In genomic region chr10:15043674-15044073, GRCh38 we compare ENCODE assay signal across 17 cellular contexts. TPM values are rescaled to one million over a fixed set of nuclear protein-coding genes. Genes with fewer than 3 reads are reported as not detected.
A peak's percentile ranks its signal among the peaks of the same experiment; 100 is the strongest.
DNase-seq lines count a peak whose midpoint lies in the region; ATAC-seq, FAIRE-seq and TF ChIP-seq lines count a peak whose summit lies in the region.
"Had no signal": no experiment of that assay in that cellular context is flagged by ENCODE, and none has a peak within 500 bp of the region (broad histone marks: within the 10 kb centered on the region; RNA-seq: fewer than 3 reads in every experiment).

Gene OLAH, plus strand, starts transcription at chr10:15043943. Its CDS starts 3,346 bp downstream, at chr10:15047289.

- no peak for TF ChIP-seq EP300 in upper lobe of left lung (IDR thresholded peaks at IDR 0.05)

- H3K4me3 ChIP-seq in NB4 (ENCODE audit: low read depth, low read length) (no peak within 1 kb of the TSS), astrocyte of the spinal cord (ENCODE audit: low read depth, low read length) (peak within 1 kb of the TSS; percentile 20), upper lobe of left lung (no peak within 1 kb of the TSS)
- H3K4me3 ChIP-seq: mucosa of descending colon, smooth muscle cell had no signal

- peaks cover 2% of the 10 kb centered on the region for H3K9me3 Mint-ChIP-seq in activated CD8-positive, alpha-beta memory T cell treated with anti-CD3 and anti-CD28 coated beads, Interleukin-2, amount 10 ng/mL, durations not matched to agents 7 days and 5 days (ENCODE audit: low read depth)
- peaks cover 4% of the 10 kb centered on the region for H3K9me3 Mint-ChIP-seq in mesothelial cell of epicardium

- H3K9me3 ChIP-seq in upper lobe of left lung: no peaks in the 10 kb centered on the region
- H3K9me3 ChIP-seq: mucosa of descending colon had no signal

- no peaks in the 10 kb centered on the region for H3K36me3 ChIP-seq in upper lobe of left lung

- CTCF ChIA-PET in activated CD8-positive, alpha-beta memory T cell treated with anti-CD3 and anti-CD28 coated beads, Interleukin-2, amount 10 ng/mL, durations not matched to agents 7 days and 5 days (lab: Charles Lee): interaction anchor here (0.6 kb wide), 1 partner anchor 38 kb away, joined by 3 read pairs; no protein-coding TSS in a partner anchor

- TF ChIP-seq POLR2A in NB4 (IDR thresholded peaks at IDR 0.05; ENCODE audit: extremely low read depth, insufficient read length) (no peak), upper lobe of left lung (IDR thresholded peaks at IDR 0.05) (no peak), GM12892 (IDR thresholded peaks at IDR 0.05; ENCODE audit: low read depth, low read length) (no peak)

- H3K27me3 ChIP-seq in upper lobe of left lung: no peaks in the 10 kb centered on the region

- ATAC-seq in activated CD8-positive, alpha-beta memory T cell treated with anti-CD3 and anti-CD28 coated beads, Interleukin-2, amount 10 ng/mL, durations not matched to agents 7 days and 5 days: peak; percentile 23
- ATAC-seq in upper lobe of left lung (ENCODE audit: low FRiP score in 2 of 2) (no peak), GM18870 (IDR thresholded peaks at IDR 0.05; ENCODE audit: unreplicated experiment) (no peak)
- ATAC-seq: mucosa of descending colon had no signal

- H3K27me3 Mint-ChIP-seq in activated CD8-positive, alpha-beta memory T cell treated with anti-CD3 and anti-CD28 coated beads, Interleukin-2, amount 10 ng/mL, durations not matched to agents 7 days and 5 days: no peaks in the 10 kb centered on the region
- H3K27me3 Mint-ChIP-seq in mesothelial cell of epicardium (ENCODE audit: low read depth): no peaks in the 10 kb centered on the region

- DNase-seq in activated CD8-positive, alpha-beta memory T cell treated with anti-CD3 and anti-CD28 coated beads, Interleukin-2, amount 10 ng/mL, durations not matched to agents 7 days and 5 days: no peak
- no peak for DNase-seq in activated CD8-positive, alpha-beta memory T cell treated with anti-CD3 and anti-CD28 coated beads, Interleukin-2, amount 50 U/mL, for 48 hours
- DNase-seq in NB4 (ENCODE audit: low read depth) (peak; percentile 14), astrocyte of the spinal cord (ENCODE audit: low read depth, low spot score) (peak; percentile 40), mesothelial cell of epicardium (ENCODE audit: low spot score in 2 of 2, unreplicated experiment in 2 of 2) (no peak), upper lobe of left lung (no peak), GM12892 (ENCODE audit: insufficient read length) (no peak)
- DNase-seq: activated CD4-positive, CD25-positive, alpha-beta regulatory T cell treated with anti-CD3 and anti-CD28 coated beads, Interleukin-2, amount 50 U/mL, for 72 hours; activated effector memory CD4-positive, alpha-beta T cell treated with Interleukin-2 at 50 U/mL for 16 hours; caudate nucleus; H9; mucosa of descending colon; NCI-H1436 treated with DMSO at 0.1 percent for 48 hours had no signal

- H3K4me1 ChIP-seq in upper lobe of left lung: peaks cover 0 to 6% (median 3%) of the 10 kb centered on the region in 4 donors

- H3K36me3 Mint-ChIP-seq in activated CD8-positive, alpha-beta memory T cell treated with anti-CD3 and anti-CD28 coated beads, Interleukin-2, amount 10 ng/mL, durations not matched to agents 7 days and 5 days: peaks cover 2% of the 10 kb centered on the region
- H3K36me3 Mint-ChIP-seq in mesothelial cell of epicardium: no peaks in the 10 kb centered on the region

- no peak for FAIRE-seq in GM12892 (lab: Jason Lieb, UNC)

- no peak for TF ChIP-seq CTCF in NB4 (IDR thresholded peaks at IDR 0.05; ENCODE audit: low read depth, low read length)
- TF ChIP-seq CTCF in astrocyte of the spinal cord (IDR thresholded peaks at IDR 0.05; ENCODE audit: low read depth, low read length): no peak
- no peak for TF ChIP-seq CTCF in mesothelial cell of epicardium (IDR thresholded peaks at IDR 0.05; ENCODE audit: unreplicated experiment)
- TF ChIP-seq CTCF in upper lobe of left lung (IDR thresholded peaks at IDR 0.05): no peak

- peaks cover 23% of the 10 kb centered on the region for H3K4me1 Mint-ChIP-seq in activated CD8-positive, alpha-beta memory T cell treated with anti-CD3 and anti-CD28 coated beads, Interleukin-2, amount 10 ng/mL, durations not matched to agents 7 days and 5 days
- H3K4me1 Mint-ChIP-seq in mesothelial cell of epicardium: peaks cover 12% of the 10 kb centered on the region

- WGBS in upper lobe of left lung, 2 donors: 89 to 92% methylated on average over 1 of the region's 1 CpG

- no peak within 1 kb of the TSS for H3K4me3 Mint-ChIP-seq in activated CD8-positive, alpha-beta memory T cell treated with anti-CD3 and anti-CD28 coated beads, Interleukin-2, amount 10 ng/mL, durations not matched to agents 7 days and 5 days
- H3K4me3 Mint-ChIP-seq in mesothelial cell of epicardium: no peak within 1 kb of the TSS
- H3K4me3 Mint-ChIP-seq: H9 had no signal

- in situ Hi-C loops in astrocyte of the spinal cord (cut with HindIII; ENCODE audit: low sequenced_read_pairs): no loop called here

- H3K27ac ChIP-seq in upper lobe of left lung: no peak within 1 kb of the TSS

- H3K27ac Mint-ChIP-seq in activated CD8-positive, alpha-beta memory T cell treated with anti-CD3 and anti-CD28 coated beads, Interleukin-2, amount 10 ng/mL, durations not matched to agents 7 days and 5 days: peak within 1 kb of the TSS; percentile 66
- H3K27ac Mint-ChIP-seq in mesothelial cell of epicardium: peak within 1 kb of the TSS; percentile 27

RNA-seq across cellular contexts. Expression of gene OLAH, which starts in this region (rescaled TPM):
- under 1 TPM; 0.49 to 0.79 TPM for total RNA-seq in activated CD8-positive, alpha-beta memory T cell treated with anti-CD3 and anti-CD28 coated beads, Interleukin-2, amount 10 ng/mL, durations not matched to agents 7 days and 5 days
- 0.54 to 0.84 TPM (median 0.69 TPM) in 3 replicates for total RNA-seq in mesothelial cell of epicardium
- total RNA-seq in upper lobe of left lung: 1 to 10 TPM; 1.1 to 5.6 (median 2.4) TPM
- 0.38 TPM for polyA plus RNA-seq in GM12892 (2012; ENCODE audit: missing spikeins)
- total RNA-seq: OCI-LY7, osteoblast, smooth muscle cell had no signal
- polyA plus RNA-seq: smooth muscle cell had no signal

Comparison
In these comparisons a context has a peak if more than half of its experiments do, and no peak if none do; other contexts are left out.
1. Peak in ATAC-seq in activated CD8-positive, alpha-beta memory T cell treated with anti-CD3 and anti-CD28 coated beads, Interleukin-2, amount 10 ng/mL, durations not matched to agents 7 days and 5 days; RNA of the gene not detected or under 1 TPM.
2. DNase-seq: peak in NB4 (single experiment) and astrocyte of the spinal cord (single experiment); none in activated CD8-positive, alpha-beta memory T cell treated with anti-CD3 and anti-CD28 coated beads, Interleukin-2, amount 10 ng/mL, durations not matched to agents 7 days and 5 days (single experiment), activated CD8-positive, alpha-beta memory T cell treated with anti-CD3 and anti-CD28 coated beads, Interleukin-2, amount 50 U/mL, for 48 hours (single experiment), mesothelial cell of epicardium (0 of 2), upper lobe of left lung (0 of 2) and GM12892 (single experiment).